ENCODE assay signal across 13 cellular contexts in the genomic region with DNA sequence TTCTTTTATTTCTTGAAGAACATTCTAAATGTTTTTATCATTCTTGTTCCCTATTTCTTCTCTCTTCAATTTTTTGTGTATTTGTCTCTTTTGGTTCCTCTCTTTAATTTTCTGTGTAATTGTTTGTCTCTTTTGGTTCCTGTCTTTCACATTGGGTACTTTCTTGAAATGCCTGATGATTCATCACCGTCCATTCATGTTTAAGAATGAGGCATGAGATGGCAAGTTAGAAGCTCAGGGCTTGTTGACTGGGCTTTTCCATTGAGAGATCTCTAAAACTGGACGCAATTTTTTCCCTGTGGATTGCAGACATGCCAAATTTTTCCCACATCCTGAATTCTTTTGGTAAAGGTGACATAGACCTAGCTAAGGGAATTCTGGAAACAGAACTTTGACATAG. TPM values are rescaled to one million over a fixed set of nuclear protein-coding genes. Genes with fewer than 3 reads are reported as not detected.
A peak's percentile ranks its signal among the peaks of the same experiment; 100 is the strongest.
DNase-seq lines count a peak whose midpoint lies in the region; ATAC-seq and TF ChIP-seq lines count a peak whose summit lies in the region.
"Had no signal": no experiment of that assay in that cellular context is flagged by ENCODE, and none has a peak within 500 bp of the region (broad histone marks: within the 10 kb centered on the region; RNA-seq: fewer than 3 reads in every experiment).

No MANE protein-coding gene starts in this region.

- no peak for TF ChIP-seq POLR2A in spleen (IDR thresholded peaks at IDR 0.05)

- no peak for TF ChIP-seq CTCF in RWPE2 (IDR thresholded peaks at IDR 0.05; ENCODE audit: poor library complexity, severe bottlenecking)
- no peak for TF ChIP-seq CTCF in fibroblast of mammary gland (conservative IDR thresholded peaks at IDR 0.05; ENCODE audit: control insufficient read depth, insufficient read depth, low read depth, low read length)
- TF ChIP-seq CTCF in spleen (IDR thresholded peaks at IDR 0.05 in 8 of 11, conservative IDR thresholded peaks at IDR 0.05 in 3 of 11) = no peak

- H3K79me2 ChIP-seq in GM23248 (ENCODE audit: insufficient read depth) = no peaks in the 10 kb centered on the region

- H3K27me3 ChIP-seq in GM23248 (replicated peaks; ENCODE audit: insufficient read depth) = no peaks in the 10 kb centered on the region
- no peaks in the 10 kb centered on the region for H3K27me3 ChIP-seq in RWPE2 (ENCODE audit: insufficient read depth, poor library complexity, severe bottlenecking)
- no peaks in the 10 kb centered on the region for H3K27me3 ChIP-seq in spleen (replicated peaks in 1 of 7)

- H3K36me3 ChIP-seq in GM23248 (ENCODE audit: low read depth) = no peaks in the 10 kb centered on the region
- H3K36me3 ChIP-seq in RWPE2 (ENCODE audit: low read depth) = no peaks in the 10 kb centered on the region
- no peaks in the 10 kb centered on the region for H3K36me3 ChIP-seq in spleen

- intact Hi-C loops in spleen (cut with DNase I; ENCODE audit: low total_unique reads) = no loop called here

- 0 out of 2 replicates have a peak overlapping the region, but pooled peaks have one; percentile 7 for H3K9ac ChIP-seq in GM23248

- in situ Hi-C loops in GM23248 (cut with MboI) = no loop called here

- no peaks in the 10 kb centered on the region for H3K9me2 ChIP-seq in GM23248 (ENCODE audit: insufficient read depth)

- peak overlapping the region; percentile 4 for H3K4me2 ChIP-seq in GM23248 (ENCODE audit: unreplicated experiment)

- DNase-seq in GM23248 (peak; percentile 88), RWPE2 (ENCODE audit: low spot score) (no peak), fibroblast of mammary gland (ENCODE audit: low read depth) (peak; percentile 84), spleen (no peak), GM03348 (ENCODE audit: low spot score) (no peak)
- DNase-seq in activated CD4-positive, alpha-beta T cell treated with anti-CD3 and anti-CD28 coated beads for 4 hours = no peak
- DNase-seq: CD4-positive, CD25-positive, alpha-beta regulatory T cell; H7; Kasumi-1; stimulated activated CD4-positive, alpha-beta T cell treated with anti-CD3 and anti-CD28 coated beads, Interleukin-1b, Interleukin-23, amount 100 ng/mL, for 48 hours had no signal

- H4K20me1 ChIP-seq in GM23248 (ENCODE audit: insufficient read depth) = no peaks in the 10 kb centered on the region

- ATAC-seq in RWPE2 (ENCODE audit: low read depth) = peak; percentile 65; the same call in 1 of the 3 replicates
- ATAC-seq in GM18868 (IDR thresholded peaks at IDR 0.05; ENCODE audit: unreplicated experiment) = no peak
- ATAC-seq: WTC11 had no signal

- peaks cover 36% of the 10 kb centered on the region for H3K4me1 ChIP-seq in GM23248 (ENCODE audit: insufficient read depth)
- peaks cover 9% of the 10 kb centered on the region for H3K4me1 ChIP-seq in RWPE2 (ENCODE audit: insufficient read depth, poor library complexity, severe bottlenecking)
- peaks cover 0 to 24% (median 2%) of the 10 kb centered on the region in 6 donors for H3K4me1 ChIP-seq in spleen

- H3K4me3 ChIP-seq in GM23248 = no peak overlapping the region
- H3K4me3 ChIP-seq in RWPE2 (ENCODE audit: severe bottlenecking) = no peak overlapping the region
- H3K4me3 ChIP-seq in fibroblast of mammary gland (ENCODE audit: control insufficient read depth, low read depth, low read length) = no peak overlapping the region
- H3K4me3 ChIP-seq in spleen = peak overlapping the region in 1 of 8 donors; percentile 17

- H3K9me3 ChIP-seq in GM23248 (ENCODE audit: low read depth) (no peaks in the 10 kb centered on the region), RWPE2 (ENCODE audit: severe bottlenecking) (no peaks in the 10 kb centered on the region), spleen (peaks cover 0 to 11% (median 2%) of the 10 kb centered on the region in 8 donors)

- H3K27ac ChIP-seq in GM23248 (peak overlapping the region; percentile 61), RWPE2 (ENCODE audit: poor library complexity, severe bottlenecking) (peak overlapping the region; percentile 69), spleen (peak overlapping the region in 7 of 8 donors; percentile 41 to 94 (median 76))

- 2% methylated on average over 2 of the region's 2 CpGs for WGBS in GM23248 (ENCODE audit: low coverage in 1 of 2, low lambda C conversion rate in 2 of 2, missing lambda C conversion rate in 2 of 2), 2 experiments
- WGBS in spleen, 5 donors = 0 to 42% (median 0%) methylated on average over 2 of the region's 2 CpGs

- no peak overlapping the region for H2AFZ ChIP-seq in GM23248

- peaks cover 25% of the 10 kb centered on the region for H3F3A ChIP-seq in GM23248 (ENCODE audit: insufficient read depth)

RNA-seq across cellular contexts. Expression of gene IL1R2, which starts 33.7 kb away (rescaled TPM):
- 0.22 TPM in 1 of 2 replicates, not detected in the other for total RNA-seq in GM23248 (2014; rRNA removed; shearing (Covaris generic))
- 0.85 and 1.2 TPM in 2 replicates for polyA plus RNA-seq in GM23248 (2016; fragmentation: Nextera tagmentation; extraction: Ambion mirVana)
- total RNA-seq in spleen = 100 to 1,000 TPM in 6 of 7 donors, 10 to 100 TPM in 1; 24.5 to 607 (median 140) TPM
- 10 to 100 TPM; 20.1 to 62.9 (median 22.6) TPM for polyA plus RNA-seq in spleen
- total RNA-seq: progenitor cell of endocrine pancreas had no signal

Comparison
In these comparisons a context has a peak if more than half of its experiments do, and no peak if none do; other contexts are left out.
1. DNase-seq: peak in GM23248 (single experiment) and fibroblast of mammary gland (single experiment); none in RWPE2 (single experiment), spleen (single experiment), GM03348 (single experiment) and activated CD4-positive, alpha-beta T cell treated with anti-CD3 and anti-CD28 coated beads for 4 hours (0 of 2).
2. RNA of gene IL1R2, which starts 33.7 kb away (total RNA-seq): 24.5 to 607 TPM in spleen; 0.22 TPM in GM23248; every median in the first group is over 10 times any median in the second.
3. Peak in every context shown above with its lines, with median percentiles within 50 percentile points of each other: H3K27ac ChIP-seq.